In the genomic region with DNA sequence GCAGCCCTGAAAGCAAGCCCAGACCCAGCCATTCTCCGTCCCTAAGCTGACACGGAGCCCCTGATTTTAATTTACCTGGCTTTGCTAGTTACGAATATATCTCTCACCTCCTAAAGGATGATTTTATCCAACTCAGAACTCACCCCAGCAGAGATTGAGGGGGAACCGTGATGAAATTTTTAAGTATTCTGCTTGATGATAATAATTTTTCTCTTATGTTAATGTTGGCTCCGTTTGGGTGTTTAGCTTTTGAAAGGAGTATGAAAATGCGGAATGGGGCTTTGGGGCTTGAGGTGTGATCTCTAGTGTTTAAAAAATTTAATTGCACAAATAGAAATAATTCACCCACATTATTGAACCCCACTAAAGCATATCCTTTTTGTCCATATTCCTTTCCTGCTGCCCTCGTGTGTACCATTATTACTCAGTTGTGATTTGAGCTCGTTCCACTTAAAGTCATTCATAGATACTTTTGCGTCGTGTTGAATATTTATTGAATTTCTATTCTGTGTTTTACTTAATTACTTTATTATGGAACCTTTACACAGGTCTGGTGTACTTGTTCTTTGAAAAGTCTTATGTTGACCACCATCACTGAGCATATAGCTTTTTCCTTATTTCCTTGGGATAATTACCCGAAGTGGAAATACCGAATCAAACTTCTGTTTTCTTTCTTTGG, we compare ENCODE assay signal across 8 cellular contexts. TPM values are rescaled to one million over a fixed set of nuclear protein-coding genes. Genes with fewer than 3 reads are reported as not detected.
A peak's percentile ranks its signal among the peaks of the same experiment; 100 is the strongest.
DNase-seq lines count a peak whose midpoint lies in the region; ATAC-seq, FAIRE-seq and TF ChIP-seq lines count a peak whose summit lies in the region.

No MANE protein-coding gene starts in this region.

- no peaks in the 10 kb centered on the region for H3K27me3 Mint-ChIP-seq in activated naive CD4-positive, alpha-beta T cell treated with anti-CD3 and anti-CD28 coated beads for 36 hours (ENCODE audit: low read depth)
- no peaks in the 10 kb centered on the region for H3K27me3 Mint-ChIP-seq in astrocyte (ENCODE audit: low read depth, unreplicated experiment)

- CTCF ChIA-PET in activated naive CD4-positive, alpha-beta T cell treated with anti-CD3 and anti-CD28 coated beads for 36 hours (lab: Charles Lee): interaction anchor here (1.4 to 3.2 kb wide), 2 partner anchors 96 to 102 kb away, joined by 3 to 12 read pairs; no protein-coding TSS in a partner anchor

- H4K20me1 ChIP-seq in astrocyte (ENCODE audit: insufficient read depth, low read length): peaks cover 19% of the 10 kb centered on the region

- H3K27me3 ChIP-seq in astrocyte (ENCODE audit: insufficient read depth, low read length) (no peaks in the 10 kb centered on the region), transverse colon (no peaks in the 10 kb centered on the region)

- in situ Hi-C loops in transverse colon (cut with MboI; ENCODE audit: low pct_ligation_motif_present in 1 of 4, low pct_unique_long_range_greater_than_20kb in 1 of 4, low sequenced_read_pairs in 3 of 4): no loop called here

- 11 to 14% methylated on average over 12 of the region's 12 CpGs for WGBS in lower leg skin, 2 donors
- WGBS in transverse colon (ENCODE audit: low coverage in 1 of 2), 2 donors: 9 to 23% methylated on average over 9 to 12 of the region's 12 CpGs

- H3K9me3 ChIP-seq in astrocyte (ENCODE audit: insufficient read depth, low read depth, low read length): no peaks in the 10 kb centered on the region
- no peaks in the 10 kb centered on the region for H3K9me3 ChIP-seq in transverse colon

- ATAC-seq in HG03521 (IDR thresholded peaks at IDR 0.05; ENCODE audit: unreplicated experiment) (no peak), HG03196 (IDR thresholded peaks at IDR 0.05; ENCODE audit: unreplicated experiment) (no peak)

- H3K36me3 ChIP-seq in astrocyte (ENCODE audit: insufficient read depth, low read length): no peaks in the 10 kb centered on the region
- H3K36me3 ChIP-seq in transverse colon: no peaks in the 10 kb centered on the region

- peak overlapping the region; percentile 92 for H3K4me2 ChIP-seq in astrocyte (ENCODE audit: low read length)

- TF ChIP-seq EP300 in transverse colon (IDR thresholded peaks at IDR 0.05; ENCODE audit: low read depth): no peak

- H3K27ac Mint-ChIP-seq in activated naive CD4-positive, alpha-beta T cell treated with anti-CD3 and anti-CD28 coated beads for 36 hours: peak overlapping the region; percentile 76
- H3K27ac Mint-ChIP-seq in astrocyte (ENCODE audit: unreplicated experiment): peak overlapping the region; percentile 86

- H3K27ac ChIP-seq in astrocyte (ENCODE audit: low read depth, low read length) (peak overlapping the region; percentile 59), transverse colon (peak overlapping the region; percentile 92 to 99 (median 98))

- H3K9me3 Mint-ChIP-seq in activated naive CD4-positive, alpha-beta T cell treated with anti-CD3 and anti-CD28 coated beads for 36 hours: no peaks in the 10 kb centered on the region
- H3K9me3 Mint-ChIP-seq in astrocyte (ENCODE audit: unreplicated experiment): no peaks in the 10 kb centered on the region

- DNase-seq in activated naive CD4-positive, alpha-beta T cell treated with anti-CD3 and anti-CD28 coated beads for 36 hours: no peak
- DNase-seq in activated naive CD4-positive, alpha-beta T cell treated with anti-CD3 and anti-CD28 coated beads, Interleukin-2, amount 50 U/mL, for 16 hours: no peak
- no peak for DNase-seq in astrocyte (ENCODE audit: low read depth)
- DNase-seq in lower leg skin (ENCODE audit: low spot score in 2 of 2): no peak
- no peak for DNase-seq in transverse colon
- DNase-seq in HTR-8/SVneo (ENCODE audit: insufficient read length, low spot score): no peak

- H3K4me1 ChIP-seq in astrocyte (ENCODE audit: insufficient read depth, low read length) (peaks cover 22% of the 10 kb centered on the region), transverse colon (peaks cover 9 to 42% (median 23%) of the 10 kb centered on the region in 4 donors)

- FAIRE-seq in astrocyte (lab: Jason Lieb, UNC) (no peak), HTR-8/SVneo (lab: Jason Lieb, UNC) (no peak)

- intact Hi-C loops in activated naive CD4-positive, alpha-beta T cell treated with anti-CD3 and anti-CD28 coated beads for 36 hours (cut with micrococcal nuclease): loop anchor here (1.0 kb wide), 1 partner anchor 97 kb away; no protein-coding TSS in a partner anchor
- intact Hi-C loops in lower leg skin (cut with DNase I; ENCODE audit: low total_unique reads) (no loop called here), transverse colon (cut with DNase I; ENCODE audit: low total_unique reads) (no loop called here)

- H3K4me3 Mint-ChIP-seq in activated naive CD4-positive, alpha-beta T cell treated with anti-CD3 and anti-CD28 coated beads for 36 hours: peak overlapping the region; percentile 86
- peak overlapping the region; percentile 84 for H3K4me3 Mint-ChIP-seq in astrocyte (ENCODE audit: unreplicated experiment)

- TF ChIP-seq POLR2A in lower leg skin (IDR thresholded peaks at IDR 0.05) (no peak), transverse colon (IDR thresholded peaks at IDR 0.05) (no peak)

- peaks cover 54% of the 10 kb centered on the region for H3K4me1 Mint-ChIP-seq in activated naive CD4-positive, alpha-beta T cell treated with anti-CD3 and anti-CD28 coated beads for 36 hours (ENCODE audit: low read depth)
- H3K4me1 Mint-ChIP-seq in astrocyte (ENCODE audit: low read depth, unreplicated experiment): peaks cover 9% of the 10 kb centered on the region

- peaks cover 52% of the 10 kb centered on the region for H3K79me2 ChIP-seq in astrocyte (ENCODE audit: insufficient read depth, low read length)

- H3K36me3 Mint-ChIP-seq in activated naive CD4-positive, alpha-beta T cell treated with anti-CD3 and anti-CD28 coated beads for 36 hours (ENCODE audit: low read depth): no peaks in the 10 kb centered on the region
- H3K36me3 Mint-ChIP-seq in astrocyte (ENCODE audit: low read depth, unreplicated experiment): no peaks in the 10 kb centered on the region

- peak overlapping the region; percentile 56 for H2AFZ ChIP-seq in astrocyte (ENCODE audit: low read depth, low read length)

- TF ChIP-seq CTCF in astrocyte (IDR thresholded peaks at IDR 0.05; ENCODE audit: insufficient read depth, low read depth, low read length): no peak
- TF ChIP-seq CTCF in lower leg skin (IDR thresholded peaks at IDR 0.05): no peak
- no peak for TF ChIP-seq CTCF in transverse colon (IDR thresholded peaks at IDR 0.05)

- H3K4me3 ChIP-seq in astrocyte (ENCODE audit: insufficient read depth, low read depth, low read length): peak overlapping the region; percentile 92
- peak overlapping the region; percentile 89 for H3K4me3 ChIP-seq in lower leg skin (ENCODE audit: low read depth, poor library complexity, severe bottlenecking)
- peak overlapping the region; percentile 68 to 100 (median 98) for H3K4me3 ChIP-seq in transverse colon

- H3K9ac ChIP-seq in astrocyte (ENCODE audit: low read length): peak overlapping the region; percentile 87

RNA-seq across cellular contexts. Expression of a gene that starts 0.8 kb away (rescaled TPM):
- 10 to 100 TPM; 31.1 to 33.7 TPM for total RNA-seq in activated naive CD4-positive, alpha-beta T cell treated with anti-CD3 and anti-CD28 coated beads for 36 hours
- total RNA-seq in astrocyte: 34.0 and 50.6 TPM in 2 replicates
- total RNA-seq in lower leg skin: 10 to 100 TPM; 16.3 to 27.3 (median 23.0) TPM
- 10 to 100 TPM; 22.4 to 77.0 (median 27.2) TPM for total RNA-seq in transverse colon
